ENCODE assay signal across 29 cellular contexts in the genomic region with DNA sequence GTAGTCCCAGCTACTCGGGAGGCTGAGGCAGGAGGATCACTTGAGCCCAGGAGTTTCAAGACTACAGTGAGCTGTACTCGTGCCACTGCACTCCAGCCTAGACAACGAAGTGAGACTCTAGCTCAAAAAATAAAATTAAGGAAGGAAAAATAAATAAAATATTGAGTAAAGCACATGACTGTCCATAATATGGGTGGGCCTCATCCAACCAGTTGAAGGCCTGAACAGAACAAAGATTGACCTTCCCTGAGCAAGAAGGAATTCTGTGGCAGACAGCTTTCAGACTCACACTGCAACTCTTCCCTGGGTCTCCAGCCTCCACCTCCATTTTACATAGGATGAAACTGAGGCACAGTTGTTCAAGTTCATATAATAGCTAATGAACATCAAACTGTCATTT.
"Had no signal": no experiment of that assay in that cellular context is flagged by ENCODE, and none has a peak within 500 bp of the region (broad histone marks: within the 10 kb centered on the region; RNA-seq: fewer than 3 reads in every experiment).

No MANE protein-coding gene starts in this region.

- H3K4me1 Mint-ChIP-seq: stimulated activated effector memory CD8-positive, alpha-beta T cell treated with anti-CD3 and anti-CD28 coated beads, Interleukin-12 subunit alpha, Interleukin-12 subunit beta, amount 100 ng/mL, for 72 hours; stimulated activated memory B cell treated with anti-CD40 and anti-IgM and Interleukin-4, amounts not matched to agents 10 μg/mL and 1 μg/mL and 100 μg/mL, for 72 hours; stimulated activated naive B cell treated with anti-CD40 and anti-IgM and Interleukin-4, amounts not matched to agents 10 μg/mL and 1 μg/mL and 100 μg/mL, for 72 hours; stimulated activated naive CD8-positive, alpha-beta T cell treated with anti-CD3 and anti-CD28 coated beads, Interleukin-15, amount 100 ng/mL, for 72 hours had no signal

- H3K27ac Mint-ChIP-seq: stimulated activated effector memory CD8-positive, alpha-beta T cell treated with anti-CD3 and anti-CD28 coated beads, Interleukin-12 subunit alpha, Interleukin-12 subunit beta, amount 100 ng/mL, for 72 hours; stimulated activated memory B cell treated with anti-CD40 and anti-IgM and Interleukin-4, amounts not matched to agents 10 μg/mL and 1 μg/mL and 100 μg/mL, for 72 hours; stimulated activated naive B cell treated with anti-CD40 and anti-IgM and Interleukin-4, amounts not matched to agents 10 μg/mL and 1 μg/mL and 100 μg/mL, for 72 hours; stimulated activated naive CD8-positive, alpha-beta T cell treated with anti-CD3 and anti-CD28 coated beads, Interleukin-15, amount 100 ng/mL, for 72 hours; stimulated activated naive CD8-positive, alpha-beta T cell treated with anti-CD3 and anti-CD28 coated beads, Interleukin-15, Interleukin-2, amounts not matched to agents 100 ng/mL and 50 ng/mL, for 24 hours; type B pancreatic cell had no signal

- ATAC-seq: stimulated activated effector memory CD8-positive, alpha-beta T cell treated with anti-CD3 and anti-CD28 coated beads, Interleukin-12 subunit alpha, Interleukin-12 subunit beta, amount 100 ng/mL, for 72 hours; stimulated activated memory B cell treated with anti-CD40 and anti-IgM and Interleukin-4, amounts not matched to agents 10 μg/mL and 1 μg/mL and 100 μg/mL, for 72 hours; stimulated activated naive B cell treated with anti-CD40 and anti-IgM and Interleukin-4, amounts not matched to agents 10 μg/mL and 1 μg/mL and 100 μg/mL, for 72 hours; stimulated activated naive CD8-positive, alpha-beta T cell treated with anti-CD3 and anti-CD28 coated beads, Interleukin-15, amount 100 ng/mL, for 72 hours; stimulated activated naive CD8-positive, alpha-beta T cell treated with anti-CD3 and anti-CD28 coated beads, Interleukin-15, Interleukin-2, amounts not matched to agents 100 U/mL and 50 U/mL, for 24 hours; upper lobe of right lung had no signal

- H3K9me3 ChIP-seq: suprapubic skin, testis, thoracic aorta, thyroid gland, transverse colon, upper lobe of left lung, uterus, vagina had no signal

- FAIRE-seq: urothelium cell line had no signal

- H3K9me3 Mint-ChIP-seq: stimulated activated naive CD8-positive, alpha-beta T cell treated with anti-CD3 and anti-CD28 coated beads, Interleukin-15, amount 100 ng/mL, for 72 hours; stimulated activated naive CD8-positive, alpha-beta T cell treated with anti-CD3 and anti-CD28 coated beads, Interleukin-15, Interleukin-2, amounts not matched to agents 100 ng/mL and 50 ng/mL, for 24 hours had no signal

- H3K27me3 ChIP-seq: suprapubic skin, testis, thyroid gland, tibial artery, tibial nerve, transverse colon, upper lobe of left lung, upper lobe of right lung, uterus, vagina had no signal

- H3K36me3 ChIP-seq: stomach, suprapubic skin, thoracic aorta, thyroid gland, tibial artery, tibial nerve, transverse colon, upper lobe of left lung, upper lobe of right lung, uterus, vagina had no signal

- H3K27ac ChIP-seq: stomach, suprapubic skin, testis, thoracic aorta, thyroid gland, tibial artery, tibial nerve, transverse colon, upper lobe of left lung, upper lobe of right lung, uterus, vagina had no signal

- H3K4me1 ChIP-seq: stomach, testis, thyroid gland, tibial artery, tibial nerve, transverse colon, upper lobe of left lung, upper lobe of right lung, uterus, vagina had no signal

- H3K36me3 Mint-ChIP-seq: stimulated activated effector memory CD8-positive, alpha-beta T cell treated with anti-CD3 and anti-CD28 coated beads, Interleukin-12 subunit alpha, Interleukin-12 subunit beta, amount 100 ng/mL, for 72 hours; stimulated activated memory B cell treated with anti-CD40 and anti-IgM and Interleukin-4, amounts not matched to agents 10 μg/mL and 1 μg/mL and 100 μg/mL, for 72 hours; stimulated activated naive B cell treated with anti-CD40 and anti-IgM and Interleukin-4, amounts not matched to agents 10 μg/mL and 1 μg/mL and 100 μg/mL, for 72 hours; type B pancreatic cell had no signal

- DNase-seq: stimulated activated CD4-positive, alpha-beta T cell treated with anti-CD3 and anti-CD28 coated beads, Interleukin-2, amount 100 ng/mL, for 48 hours; stimulated activated CD4-positive, alpha-beta T cell treated with anti-CD3 and anti-CD28 coated beads, Interleukin-4, amount 100 ng/mL, for 1 hour; stimulated activated CD4-positive, alpha-beta T cell treated with anti-CD3 and anti-CD28 coated beads, Interleukin-4, amount 100 ng/mL, for 24 hours; stimulated activated CD4-positive, alpha-beta T cell treated with anti-CD3 and anti-CD28 coated beads, Interleukin-4, amount 100 ng/mL, for 4 hours; stimulated activated CD8-positive, alpha-beta memory T cell treated with anti-CD3 and anti-CD28 coated beads, Interleukin-4, amount 100 ng/mL, for 48 hours; stimulated activated naive B cell treated with anti-CD40 and anti-IgM and Interleukin-4, amounts not matched to agents 10 μg/mL and 1 μg/mL and 100 μg/mL, for 72 hours; stimulated activated naive CD4-positive, alpha-beta T cell; stimulated activated naive CD4-positive, alpha-beta T cell treated with Interleukin-2 at 50 U/mL for 16 hours; stimulated activated naive CD8-positive, alpha-beta T cell treated with anti-CD3 and anti-CD28 coated beads, Interleukin-15, amount 100 ng/mL, for 72 hours; stimulated activated naive CD8-positive, alpha-beta T cell treated with anti-CD3 and anti-CD28 coated beads, Interleukin-15, Interleukin-2, amounts not matched to agents 100 U/mL and 50 U/mL, for 24 hours; stomach; substantia nigra; testis; tibial artery; transverse colon; trophoblast cell; upper lobe of left lung; upper lobe of right lung; uterus had no signal

- H3K4me3 ChIP-seq: stomach, suprapubic skin, testis, thoracic aorta, thyroid gland, tibial artery, tibial nerve, transverse colon, upper lobe of left lung, upper lobe of right lung, uterus, vagina had no signal

- H3K4me3 Mint-ChIP-seq: stimulated activated effector memory CD8-positive, alpha-beta T cell treated with anti-CD3 and anti-CD28 coated beads, Interleukin-12 subunit alpha, Interleukin-12 subunit beta, amount 100 ng/mL, for 72 hours; stimulated activated memory B cell treated with anti-CD40 and anti-IgM and Interleukin-4, amounts not matched to agents 10 μg/mL and 1 μg/mL and 100 μg/mL, for 72 hours; stimulated activated naive B cell treated with anti-CD40 and anti-IgM and Interleukin-4, amounts not matched to agents 10 μg/mL and 1 μg/mL and 100 μg/mL, for 72 hours; stimulated activated naive CD8-positive, alpha-beta T cell treated with anti-CD3 and anti-CD28 coated beads, Interleukin-15, amount 100 ng/mL, for 72 hours; stimulated activated naive CD8-positive, alpha-beta T cell treated with anti-CD3 and anti-CD28 coated beads, Interleukin-15, Interleukin-2, amounts not matched to agents 100 ng/mL and 50 ng/mL, for 24 hours; type B pancreatic cell had no signal
